ENCODE assay signal across 9 cellular contexts in the genomic region with DNA sequence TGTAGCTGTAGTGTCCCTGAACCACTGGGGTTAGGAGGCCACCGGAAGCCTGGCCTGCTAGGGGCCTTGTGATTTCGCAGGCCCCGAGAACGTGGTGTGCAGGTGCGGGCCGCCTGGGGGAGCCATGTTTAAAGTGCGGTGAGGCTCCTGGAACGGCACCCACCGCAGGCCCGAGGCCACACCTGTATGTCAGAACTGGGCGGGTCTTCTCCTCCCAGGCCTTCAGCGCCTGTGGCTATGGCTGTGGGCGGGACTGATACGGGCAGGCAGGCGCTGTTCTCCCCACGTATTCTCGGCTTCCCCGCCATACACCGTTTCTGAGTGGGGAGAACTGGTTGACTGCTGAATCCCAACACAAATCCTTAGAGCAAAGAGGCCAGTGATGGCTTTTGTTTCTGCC.
DNase-seq lines count a peak whose midpoint lies in the region; ATAC-seq lines count a peak whose summit lies in the region.
"Had no signal": no experiment of that assay in that cellular context is flagged by ENCODE, and none has a peak within 500 bp of the region (broad histone marks: within the 10 kb centered on the region; RNA-seq: fewer than 3 reads in every experiment).

No MANE protein-coding gene starts in this region.

- H3K9me3 Mint-ChIP-seq in activated CD4-positive, alpha-beta T cell treated with anti-CD3 and anti-CD28 coated beads, Interleukin-2, amount 10 ng/mL, durations not matched to agents 24 days and 14 days: no peaks in the 10 kb centered on the region
- H3K9me3 Mint-ChIP-seq in effector memory CD8-positive, alpha-beta T cell: no peaks in the 10 kb centered on the region

- H3K36me3 Mint-ChIP-seq in activated CD4-positive, alpha-beta T cell treated with anti-CD3 and anti-CD28 coated beads, Interleukin-2, amount 10 ng/mL, durations not matched to agents 24 days and 14 days (ENCODE audit: low read depth): peaks cover 12% of the 10 kb centered on the region
- H3K36me3 Mint-ChIP-seq in effector memory CD8-positive, alpha-beta T cell (ENCODE audit: insufficient read depth): peaks cover 31% of the 10 kb centered on the region

- peaks cover 10% of the 10 kb centered on the region for H3K4me1 Mint-ChIP-seq in activated CD4-positive, alpha-beta T cell treated with anti-CD3 and anti-CD28 coated beads, Interleukin-2, amount 10 ng/mL, durations not matched to agents 24 days and 14 days
- peaks cover 6 to 15% of the 10 kb centered on the region in 2 donors for H3K4me1 Mint-ChIP-seq in effector memory CD8-positive, alpha-beta T cell (ENCODE audit: low read depth in 2 of 2)

- H3K27ac Mint-ChIP-seq in activated CD4-positive, alpha-beta T cell treated with anti-CD3 and anti-CD28 coated beads, Interleukin-2, amount 10 ng/mL, durations not matched to agents 24 days and 14 days: peak overlapping the region; percentile 78
- peak overlapping the region; percentile 69 to 93 for H3K27ac Mint-ChIP-seq in effector memory CD8-positive, alpha-beta T cell

- DNase-seq in activated CD4-positive, CD25-positive, alpha-beta regulatory T cell treated with anti-CD3 and anti-CD28 coated beads, Interleukin-2, amount 50 U/mL, for 16 hours (ENCODE audit: low read depth, low spot score): peak; percentile 40
- no peak for DNase-seq in activated CD4-positive, CD25-positive, alpha-beta regulatory T cell treated with anti-CD3 and anti-CD28 coated beads, Interleukin-2, amount 50 U/mL, for 72 hours
- DNase-seq in activated CD4-positive, alpha-beta T cell treated with anti-CD3 and anti-CD28 coated beads, Interleukin-2, amount 10 ng/mL, durations not matched to agents 24 days and 14 days: no peak
- DNase-seq in effector memory CD8-positive, alpha-beta T cell: peak; percentile 49 to 59 (median 59)
- peak; percentile 47 to 59 for DNase-seq in stimulated activated CD8-positive, alpha-beta memory T cell treated with anti-CD3 and anti-CD28 coated beads, Interleukin-15, amount 100 ng/mL, for 48 hours (ENCODE audit: low read depth in 2 of 2)
- DNase-seq in NCI-H1092 (lab: John Stamatoyannopoulos, UW): no peak
- no peak for DNase-seq in NCI-H187 (lab: John Stamatoyannopoulos, UW)
- DNase-seq: cortex of kidney had no signal

- ATAC-seq in effector memory CD8-positive, alpha-beta T cell (replicated peaks): peak; percentile 86
- ATAC-seq in HG02759 (IDR thresholded peaks at IDR 0.05; ENCODE audit: unreplicated experiment): no peak

- no peaks in the 10 kb centered on the region for H3K27me3 Mint-ChIP-seq in activated CD4-positive, alpha-beta T cell treated with anti-CD3 and anti-CD28 coated beads, Interleukin-2, amount 10 ng/mL, durations not matched to agents 24 days and 14 days
- no peaks in the 10 kb centered on the region for H3K27me3 Mint-ChIP-seq in effector memory CD8-positive, alpha-beta T cell

- no peak overlapping the region for H3K4me3 Mint-ChIP-seq in activated CD4-positive, alpha-beta T cell treated with anti-CD3 and anti-CD28 coated beads, Interleukin-2, amount 10 ng/mL, durations not matched to agents 24 days and 14 days
- H3K4me3 Mint-ChIP-seq in effector memory CD8-positive, alpha-beta T cell: peak overlapping the region; percentile 48 to 74

- intact Hi-C loops in activated CD4-positive, alpha-beta T cell treated with anti-CD3 and anti-CD28 coated beads, Interleukin-2, amount 10 ng/mL, durations not matched to agents 24 days and 14 days (cut with micrococcal nuclease): no loop called here

Comparison
In these comparisons a context has a peak if more than half of its experiments do, and no peak if none do; other contexts are left out.
1. DNase-seq: peak in activated CD4-positive, CD25-positive, alpha-beta regulatory T cell treated with anti-CD3 and anti-CD28 coated beads, Interleukin-2, amount 50 U/mL, for 16 hours (single experiment), effector memory CD8-positive, alpha-beta T cell (3 of 3) and stimulated activated CD8-positive, alpha-beta memory T cell treated with anti-CD3 and anti-CD28 coated beads, Interleukin-15, amount 100 ng/mL, for 48 hours (2 of 2); none in activated CD4-positive, CD25-positive, alpha-beta regulatory T cell treated with anti-CD3 and anti-CD28 coated beads, Interleukin-2, amount 50 U/mL, for 72 hours (single experiment), activated CD4-positive, alpha-beta T cell treated with anti-CD3 and anti-CD28 coated beads, Interleukin-2, amount 10 ng/mL, durations not matched to agents 24 days and 14 days (single experiment), NCI-H1092 (single experiment) and NCI-H187 (0 of 2).